Comparison of ENCODE assay signal across 10 cellular contexts in the genomic region with DNA sequence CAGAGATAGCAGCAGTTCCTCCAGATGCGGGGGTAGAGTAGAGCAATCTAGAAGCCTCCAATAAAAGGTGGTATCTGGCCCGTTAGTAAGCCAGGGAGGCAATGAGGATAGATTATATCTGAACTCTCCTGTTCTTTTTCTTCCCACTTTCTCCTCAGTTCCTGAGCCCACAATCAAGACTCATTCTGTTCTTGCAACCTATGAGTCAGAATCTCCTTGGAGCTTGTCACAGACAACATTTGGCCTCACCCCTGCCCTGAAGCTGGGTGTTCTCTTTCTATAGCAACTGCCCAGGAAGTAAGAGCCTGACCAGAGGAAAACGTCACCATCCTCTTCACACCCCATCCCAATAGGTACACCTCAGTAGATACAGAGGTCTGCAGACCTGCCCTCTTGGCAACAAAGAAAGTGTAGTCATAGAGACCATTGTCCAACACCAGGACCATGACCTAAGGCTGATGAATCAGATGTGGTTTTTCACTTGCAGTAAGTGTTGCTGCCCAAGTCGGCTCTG.
A peak's percentile ranks its signal among the peaks of the same experiment; 100 is the strongest.
DNase-seq lines count a peak whose midpoint lies in the region; ATAC-seq, FAIRE-seq and TF ChIP-seq lines count a peak whose summit lies in the region.
"Had no signal": no experiment of that assay in that cellular context is flagged by ENCODE, and none has a peak within 500 bp of the region (broad histone marks: within the 10 kb centered on the region; RNA-seq: fewer than 3 reads in every experiment).

No MANE protein-coding gene starts in this region.

- no peak for TF ChIP-seq POLR2A in A549 (IDR thresholded peaks at IDR 0.05; ENCODE audit: low read length)

- H3K27me3 ChIP-seq in kidney epithelial cell (ENCODE audit: control insufficient read depth, insufficient read depth, low read length) (no peaks in the 10 kb centered on the region), H7 (ENCODE audit: control insufficient read depth, insufficient read depth, low read length) (peaks cover 16% of the 10 kb centered on the region)

- DNase-seq in A549 (ENCODE audit: low read depth in 1 of 2, low spot score in 1 of 2) (peak in 1 of 2 experiments; percentile 18), kidney epithelial cell (ENCODE audit: low read depth) (peak; percentile 94), H7 (no peak), superior temporal gyrus (ENCODE audit: extremely low spot score) (no peak)
- peak; percentile 18 to 19 for DNase-seq in activated T-cell treated with anti-CD3 and anti-CD28 coated beads, Interleukin-2, amount 50 U/mL, for 72 hours
- no peak for DNase-seq in stimulated activated naive CD4-positive, alpha-beta T cell treated with Interleukin-2 at 50 U/mL for 16 hours (lab: John Stamatoyannopoulos, UW)
- DNase-seq: posterior cingulate gyrus had no signal

- no peak for TF ChIP-seq CTCF in A549 (IDR thresholded peaks at IDR 0.05)
- TF ChIP-seq CTCF in kidney epithelial cell (IDR thresholded peaks at IDR 0.05; ENCODE audit: insufficient read depth, low read length, poor library complexity, severe bottlenecking): no peak

- POLR2A ChIA-PET in A549 (lab: Yijun Ruan, JAX): no interaction called here

- H3K4me2 ChIP-seq in A549: no peak overlapping the region

- H3K27ac ChIP-seq in A549: no peak overlapping the region

- TF ChIP-seq RAD21 in A549 (conservative IDR thresholded peaks at IDR 0.05 in 1 of 2, IDR thresholded peaks at IDR 0.05 in 1 of 2): no peak

- no peak for TF ChIP-seq EP300 in A549 (IDR thresholded peaks at IDR 0.05)

- peak; percentile 49 to 60; a peak in 5 of 6 replicates for ATAC-seq in A549
- ATAC-seq in GM18511 (IDR thresholded peaks at IDR 0.05; ENCODE audit: unreplicated experiment): peak; percentile 62
- peak; percentile 93 to 94 for ATAC-seq in activated T-cell treated with anti-CD3 and anti-CD28 coated beads, Interleukin-2, amount 50 U/mL, for 72 hours (replicated peaks in 1 of 2)
- ATAC-seq in GM18907 (IDR thresholded peaks at IDR 0.05; ENCODE audit: unreplicated experiment): no peak
- ATAC-seq: Panc1 had no signal

- H3K9me3 ChIP-seq in A549: no peaks in the 10 kb centered on the region

- CTCF ChIA-PET in A549 (lab: Yijun Ruan, JAX): interaction anchor here (1.6 to 3.8 kb wide), 2 partner anchors 16 to 22 kb away, joined by 5 to 17 read pairs; no protein-coding TSS in a partner anchor

- WGBS in A549 (ENCODE audit: missing lambda C conversion rate): 8% methylated on average over 4 of the region's 4 CpGs

- no peaks in the 10 kb centered on the region for H3K36me3 Mint-ChIP-seq in activated T-cell treated with anti-CD3 and anti-CD28 coated beads, Interleukin-2, amount 50 U/mL, for 72 hours (ENCODE audit: insufficient read depth in 2 of 2)

- H3K4me3 ChIP-seq in A549: no peak overlapping the region
- H3K4me3 ChIP-seq in kidney epithelial cell (ENCODE audit: low read depth, low read length): no peak overlapping the region
- H3K4me3 ChIP-seq in H7 (ENCODE audit: insufficient read depth, low read depth, low read length): no peak overlapping the region

- peaks cover 28% of the 10 kb centered on the region for H3K4me1 Mint-ChIP-seq in activated T-cell treated with anti-CD3 and anti-CD28 coated beads, Interleukin-2, amount 50 U/mL, for 72 hours (ENCODE audit: low read depth)

- H3K36me3 ChIP-seq in kidney epithelial cell (ENCODE audit: control insufficient read depth, insufficient read depth, low read length): no peaks in the 10 kb centered on the region
- H3K36me3 ChIP-seq in H7 (replicated peaks; ENCODE audit: control insufficient read depth, insufficient read depth, low read length): no peaks in the 10 kb centered on the region

- H3K27me3 Mint-ChIP-seq in activated T-cell treated with anti-CD3 and anti-CD28 coated beads, Interleukin-2, amount 50 U/mL, for 72 hours (ENCODE audit: low read depth): peaks cover 59% of the 10 kb centered on the region

- no peak for FAIRE-seq in A549 (lab: Jason Lieb, UNC)

- no peaks in the 10 kb centered on the region for H3K9me3 Mint-ChIP-seq in activated T-cell treated with anti-CD3 and anti-CD28 coated beads, Interleukin-2, amount 50 U/mL, for 72 hours

- H3K4me3 Mint-ChIP-seq in activated T-cell treated with anti-CD3 and anti-CD28 coated beads, Interleukin-2, amount 50 U/mL, for 72 hours: no peak overlapping the region

- H3K4me1 ChIP-seq in A549: no peaks in the 10 kb centered on the region

- peak overlapping the region; percentile 6 for H3K27ac Mint-ChIP-seq in activated T-cell treated with anti-CD3 and anti-CD28 coated beads, Interleukin-2, amount 50 U/mL, for 72 hours

TF ChIP-seq in A549, 52 proteins besides CTCF, POLR2A, EP300 and RAD21:
- TF ChIP-seq EHF (CRISPR knock-in tag; IDR thresholded peaks at IDR 0.05) (no peak), RNF2 (IDR thresholded peaks at IDR 0.05; ENCODE audit: borderline replicate concordance, low read depth) (no peak), SREBF2 (IDR thresholded peaks at IDR 0.05) (no peak), NPAS2 (CRISPR knock-in tag; IDR thresholded peaks at IDR 0.05; ENCODE audit: borderline replicate concordance) (no peak), HEYL (CRISPR knock-in tag; IDR thresholded peaks at IDR 0.05) (no peak), ZSCAN20 (CRISPR knock-in tag; IDR thresholded peaks at IDR 0.05) (no peak), ZNF302 (CRISPR knock-in tag; IDR thresholded peaks at IDR 0.05) (no peak), CHD2 (IDR thresholded peaks at IDR 0.05; ENCODE audit: low read length, partially characterized antibody) (no peak), SMC3 (IDR thresholded peaks at IDR 0.05) (no peak), CHD4 (IDR thresholded peaks at IDR 0.05; ENCODE audit: borderline replicate concordance) (no peak), FOSL2 (IDR thresholded peaks at IDR 0.05) (no peak), FOSL2 (CRISPR knock-in tag; IDR thresholded peaks at IDR 0.05) (no peak), MAFK (IDR thresholded peaks at IDR 0.05; ENCODE audit: partially characterized antibody) (no peak), CBX8 (IDR thresholded peaks at IDR 0.05) (no peak), RFX5 (IDR thresholded peaks at IDR 0.05) (no peak)
- TF ChIP-seq, protein P1, sequence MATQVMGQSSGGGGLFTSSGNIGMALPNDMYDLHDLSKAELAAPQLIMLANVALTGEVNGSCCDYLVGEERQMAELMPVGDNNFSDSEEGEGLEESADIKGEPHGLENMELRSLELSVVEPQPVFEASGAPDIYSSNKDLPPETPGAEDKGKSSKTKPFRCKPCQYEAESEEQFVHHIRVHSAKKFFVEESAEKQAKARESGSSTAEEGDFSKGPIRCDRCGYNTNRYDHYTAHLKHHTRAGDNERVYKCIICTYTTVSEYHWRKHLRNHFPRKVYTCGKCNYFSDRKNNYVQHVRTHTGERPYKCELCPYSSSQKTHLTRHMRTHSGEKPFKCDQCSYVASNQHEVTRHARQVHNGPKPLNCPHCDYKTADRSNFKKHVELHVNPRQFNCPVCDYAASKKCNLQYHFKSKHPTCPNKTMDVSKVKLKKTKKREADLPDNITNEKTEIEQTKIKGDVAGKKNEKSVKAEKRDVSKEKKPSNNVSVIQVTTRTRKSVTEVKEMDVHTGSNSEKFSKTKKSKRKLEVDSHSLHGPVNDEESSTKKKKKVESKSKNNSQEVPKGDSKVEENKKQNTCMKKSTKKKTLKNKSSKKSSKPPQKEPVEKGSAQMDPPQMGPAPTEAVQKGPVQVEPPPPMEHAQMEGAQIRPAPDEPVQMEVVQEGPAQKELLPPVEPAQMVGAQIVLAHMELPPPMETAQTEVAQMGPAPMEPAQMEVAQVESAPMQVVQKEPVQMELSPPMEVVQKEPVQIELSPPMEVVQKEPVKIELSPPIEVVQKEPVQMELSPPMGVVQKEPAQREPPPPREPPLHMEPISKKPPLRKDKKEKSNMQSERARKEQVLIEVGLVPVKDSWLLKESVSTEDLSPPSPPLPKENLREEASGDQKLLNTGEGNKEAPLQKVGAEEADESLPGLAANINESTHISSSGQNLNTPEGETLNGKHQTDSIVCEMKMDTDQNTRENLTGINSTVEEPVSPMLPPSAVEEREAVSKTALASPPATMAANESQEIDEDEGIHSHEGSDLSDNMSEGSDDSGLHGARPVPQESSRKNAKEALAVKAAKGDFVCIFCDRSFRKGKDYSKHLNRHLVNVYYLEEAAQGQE (IDR thresholded peaks at IDR 0.05): no peak
- TF ChIP-seq, protein P2, sequence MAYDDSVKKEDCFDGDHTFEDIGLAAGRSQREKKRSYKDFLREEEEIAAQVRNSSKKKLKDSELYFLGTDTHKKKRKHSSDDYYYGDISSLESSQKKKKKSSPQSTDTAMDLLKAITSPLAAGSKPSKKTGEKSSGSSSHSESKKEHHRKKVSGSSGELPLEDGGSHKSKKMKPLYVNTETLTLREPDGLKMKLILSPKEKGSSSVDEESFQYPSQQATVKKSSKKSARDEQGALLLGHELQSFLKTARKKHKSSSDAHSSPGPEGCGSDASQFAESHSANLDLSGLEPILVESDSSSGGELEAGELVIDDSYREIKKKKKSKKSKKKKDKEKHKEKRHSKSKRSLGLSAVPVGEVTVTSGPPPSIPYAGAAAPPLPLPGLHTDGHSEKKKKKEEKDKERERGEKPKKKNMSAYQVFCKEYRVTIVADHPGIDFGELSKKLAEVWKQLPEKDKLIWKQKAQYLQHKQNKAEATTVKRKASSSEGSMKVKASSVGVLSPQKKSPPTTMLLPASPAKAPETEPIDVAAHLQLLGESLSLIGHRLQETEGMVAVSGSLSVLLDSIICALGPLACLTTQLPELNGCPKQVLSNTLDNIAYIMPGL (CRISPR knock-in tag; IDR thresholded peaks at IDR 0.05; ENCODE audit: borderline replicate concordance): no peak
- TF ChIP-seq, protein P3, sequence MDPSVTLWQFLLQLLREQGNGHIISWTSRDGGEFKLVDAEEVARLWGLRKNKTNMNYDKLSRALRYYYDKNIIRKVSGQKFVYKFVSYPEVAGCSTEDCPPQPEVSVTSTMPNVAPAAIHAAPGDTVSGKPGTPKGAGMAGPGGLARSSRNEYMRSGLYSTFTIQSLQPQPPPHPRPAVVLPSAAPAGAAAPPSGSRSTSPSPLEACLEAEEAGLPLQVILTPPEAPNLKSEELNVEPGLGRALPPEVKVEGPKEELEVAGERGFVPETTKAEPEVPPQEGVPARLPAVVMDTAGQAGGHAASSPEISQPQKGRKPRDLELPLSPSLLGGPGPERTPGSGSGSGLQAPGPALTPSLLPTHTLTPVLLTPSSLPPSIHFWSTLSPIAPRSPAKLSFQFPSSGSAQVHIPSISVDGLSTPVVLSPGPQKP (IDR thresholded peaks at IDR 0.05; ENCODE audit: low read depth, low read length): no peak
- TF ChIP-seq, protein P4, sequence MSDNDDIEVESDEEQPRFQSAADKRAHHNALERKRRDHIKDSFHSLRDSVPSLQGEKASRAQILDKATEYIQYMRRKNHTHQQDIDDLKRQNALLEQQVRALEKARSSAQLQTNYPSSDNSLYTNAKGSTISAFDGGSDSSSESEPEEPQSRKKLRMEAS (IDR thresholded peaks at IDR 0.05): no peak

Comparison
In these comparisons a context has a peak if more than half of its experiments do, and no peak if none do; other contexts are left out.
1. DNase-seq: peak in activated T-cell treated with anti-CD3 and anti-CD28 coated beads, Interleukin-2, amount 50 U/mL, for 72 hours (2 of 2) and kidney epithelial cell (single experiment); none in stimulated activated naive CD4-positive, alpha-beta T cell treated with Interleukin-2 at 50 U/mL for 16 hours (single experiment), H7 (single experiment) and superior temporal gyrus (single experiment).